ENCODE assay signal across 15 cellular contexts in the genomic region with DNA sequence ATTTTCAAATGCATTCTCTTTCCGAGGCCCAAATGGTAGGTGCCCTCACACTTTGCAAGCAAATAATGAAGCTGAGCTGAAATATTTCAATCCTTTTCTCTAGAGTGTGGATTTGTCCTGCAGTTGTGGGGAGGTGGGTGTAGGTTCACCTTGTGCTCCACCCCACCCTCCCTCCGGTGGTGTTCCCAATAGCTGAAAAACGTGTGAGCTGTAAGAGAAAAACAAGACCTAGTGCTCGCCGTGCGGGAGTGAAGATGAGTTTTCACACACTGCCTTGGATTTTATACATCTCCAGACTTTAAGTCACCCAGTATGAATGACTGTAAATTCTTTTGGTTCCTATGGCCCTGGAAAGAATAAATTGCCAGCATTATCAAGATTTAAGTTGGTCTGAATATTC. TPM values are rescaled to one million over a fixed set of nuclear protein-coding genes. Genes with fewer than 3 reads are reported as not detected.
DNase-seq lines count a peak whose midpoint lies in the region; ATAC-seq, FAIRE-seq and TF ChIP-seq lines count a peak whose summit lies in the region.
"Had no signal": no experiment of that assay in that cellular context is flagged by ENCODE, and none has a peak within 500 bp of the region (broad histone marks: within the 10 kb centered on the region; RNA-seq: fewer than 3 reads in every experiment).

No MANE protein-coding gene starts in this region.

- H3K27me3 Mint-ChIP-seq in astrocyte (ENCODE audit: low read depth, unreplicated experiment), result peaks cover 7% of the 10 kb centered on the region

- H3K18ac ChIP-seq in mesenchymal stem cell (ENCODE audit: low read depth in 1 of 2, low read length in 2 of 2), result no peak overlapping the region

- H3K27ac Mint-ChIP-seq in astrocyte (ENCODE audit: unreplicated experiment), result peak overlapping the region; percentile 79
- H3K27ac Mint-ChIP-seq: activated T-cell treated with anti-CD3 and anti-CD28 coated beads, Interleukin-2, amount 50 U/mL, for 72 hours; CD14-positive monocyte had no signal

- no peaks in the 10 kb centered on the region for H3K36me3 Mint-ChIP-seq in astrocyte (ENCODE audit: low read depth, unreplicated experiment)

- H3K27me3 ChIP-seq in HUES48 (ENCODE audit: control insufficient read depth, insufficient read depth, low read length) (peaks cover 5% of the 10 kb centered on the region; the same call in 1 of the 2 replicates), astrocyte (ENCODE audit: insufficient read depth, low read length) (no peaks in the 10 kb centered on the region), mesenchymal stem cell (ENCODE audit: control insufficient read depth in 1 of 2, insufficient read depth in 1 of 2, low read length in 2 of 2) (peaks cover 0 to 55% of the 10 kb centered on the region in 2 experiments)

- peaks cover 14% of the 10 kb centered on the region; the same call in 1 of the 2 replicates for H3K4me1 ChIP-seq in HUES48 (ENCODE audit: control insufficient read depth, insufficient read depth, low read length)
- no peaks in the 10 kb centered on the region for H3K4me1 ChIP-seq in astrocyte (ENCODE audit: insufficient read depth, low read length)
- H3K4me1 ChIP-seq in mesenchymal stem cell (ENCODE audit: control insufficient read depth, insufficient read depth, low read depth, low read length), result peaks cover 16% of the 10 kb centered on the region

- H3K9me3 ChIP-seq in HUES48 (ENCODE audit: control insufficient read depth, insufficient read depth, low read length) (no peaks in the 10 kb centered on the region), astrocyte (ENCODE audit: insufficient read depth, low read depth, low read length) (no peaks in the 10 kb centered on the region), mesenchymal stem cell (ENCODE audit: control insufficient read depth, low read length) (no peaks in the 10 kb centered on the region)

- H3K9me3 Mint-ChIP-seq in astrocyte (ENCODE audit: unreplicated experiment), result peaks cover 2% of the 10 kb centered on the region
- H3K9me3 Mint-ChIP-seq: activated T-cell treated with anti-CD3 and anti-CD28 coated beads, Interleukin-2, amount 50 U/mL, for 72 hours had no signal

- peaks cover 28% of the 10 kb centered on the region for H3K79me2 ChIP-seq in astrocyte (ENCODE audit: insufficient read depth, low read length)

- H3K9ac ChIP-seq in HUES48 (ENCODE audit: low read depth, low read length), result peak overlapping the region; percentile 85; the same call in 1 of the 2 replicates
- peak overlapping the region; percentile 96 for H3K9ac ChIP-seq in astrocyte (ENCODE audit: low read length)
- H3K9ac ChIP-seq in mesenchymal stem cell (ENCODE audit: low read length), result no peak overlapping the region

- CTCF ChIA-PET in AG04449 (lab: Yijun Ruan, JAX), result interaction anchor here (4.8 kb wide), 1 partner anchor 226 kb away, joined by 37 read pairs; no protein-coding TSS in a partner anchor

- H2BK120ac ChIP-seq in mesenchymal stem cell (ENCODE audit: low read depth, low read length), result no peak overlapping the region

- H2BK15ac ChIP-seq in mesenchymal stem cell (ENCODE audit: low read depth, poor library complexity, severe bottlenecking), result no peak overlapping the region

- WGBS in mesenchymal stem cell, result 15% methylated on average over 4 of the region's 6 CpGs

- H3K36me3 ChIP-seq in HUES48 (ENCODE audit: control insufficient read depth, insufficient read depth, low read length), result no peaks in the 10 kb centered on the region
- no peaks in the 10 kb centered on the region for H3K36me3 ChIP-seq in astrocyte (ENCODE audit: insufficient read depth, low read length)
- no peaks in the 10 kb centered on the region for H3K36me3 ChIP-seq in mesenchymal stem cell (ENCODE audit: control insufficient read depth in 1 of 2, insufficient read depth in 2 of 2, low read depth in 1 of 2, low read length in 2 of 2)
- H3K36me3 ChIP-seq: SJSA1 had no signal

- H3K4me3 ChIP-seq in AG04449 (ENCODE audit: low read depth, low read length), result peak overlapping the region; percentile 80
- peak overlapping the region; percentile 90 for H3K4me3 ChIP-seq in HUES48 (ENCODE audit: low read depth, low read length)
- H3K4me3 ChIP-seq in astrocyte (ENCODE audit: insufficient read depth, low read depth, low read length), result peak overlapping the region; percentile 98
- no peak overlapping the region for H3K4me3 ChIP-seq in mesenchymal stem cell (ENCODE audit: insufficient read depth in 1 of 2, low read depth in 1 of 2, low read length in 2 of 2)
- H3K4me3 ChIP-seq: SJSA1 had no signal

- no peak overlapping the region for H2AK5ac ChIP-seq in mesenchymal stem cell (ENCODE audit: low read length, severe bottlenecking)

- H3K27ac ChIP-seq in HUES48 (ENCODE audit: low read depth, low read length) (peak overlapping the region; percentile 96), astrocyte (ENCODE audit: low read depth, low read length) (peak overlapping the region; percentile 90), mesenchymal stem cell (ENCODE audit: low read length, poor library complexity, severe bottlenecking) (no peak overlapping the region)
- H3K27ac ChIP-seq: HL-60, SJSA1 had no signal

- peak overlapping the region; percentile 98 for H3K4me2 ChIP-seq in astrocyte (ENCODE audit: low read length)
- peak overlapping the region; percentile 74 for H3K4me2 ChIP-seq in mesenchymal stem cell (ENCODE audit: low read length, poor library complexity, severe bottlenecking)

- H4K20me1 ChIP-seq in astrocyte (ENCODE audit: insufficient read depth, low read length), result peaks cover 26% of the 10 kb centered on the region

- no peak overlapping the region for H2BK12ac ChIP-seq in mesenchymal stem cell (ENCODE audit: low read length in 2 of 2)

- no peak for DNase-seq in AG04449 (ENCODE audit: low read depth, low spot score)
- peak; percentile 34 for DNase-seq in astrocyte (ENCODE audit: low read depth)
- no peak for DNase-seq in mesenchymal stem cell
- DNase-seq in NCI-H526 (lab: John Stamatoyannopoulos, UW), result no peak
- no peak for DNase-seq in NCI-H526 treated with DMSO at 0.1 percent for 48 hours (lab: John Stamatoyannopoulos, UW)
- DNase-seq: activated T-cell treated with anti-CD3 and anti-CD28 coated beads, Interleukin-2, amount 50 U/mL, for 72 hours; erythroblast; NCI-H748 treated with DMSO at 0.1 percent for 48 hours had no signal

- peaks cover 7% of the 10 kb centered on the region for H3K4me1 Mint-ChIP-seq in astrocyte (ENCODE audit: low read depth, unreplicated experiment)

- no peak overlapping the region for H3K14ac ChIP-seq in mesenchymal stem cell (ENCODE audit: low read length in 2 of 2)

- no peak overlapping the region for H4K8ac ChIP-seq in mesenchymal stem cell (ENCODE audit: low read length)

- no peak overlapping the region for H3K23ac ChIP-seq in mesenchymal stem cell (ENCODE audit: low read length in 2 of 2)

- H3K79me1 ChIP-seq in mesenchymal stem cell (replicated peaks; ENCODE audit: low read length, poor library complexity, severe bottlenecking), result peaks cover 4% of the 10 kb centered on the region

- H3K4ac ChIP-seq in mesenchymal stem cell (ENCODE audit: low read depth in 1 of 2, low read length in 2 of 2), result no peak overlapping the region

- peak overlapping the region; percentile 92 for H3K4me3 Mint-ChIP-seq in astrocyte (ENCODE audit: unreplicated experiment)

- ATAC-seq in GM21619 (IDR thresholded peaks at IDR 0.05; ENCODE audit: unreplicated experiment), result no peak
- no peak for ATAC-seq in GM21825 (IDR thresholded peaks at IDR 0.05; ENCODE audit: unreplicated experiment)
- ATAC-seq: activated T-cell treated with anti-CD3 and anti-CD28 coated beads, Interleukin-2, amount 50 U/mL, for 72 hours had no signal

- TF ChIP-seq CTCF in AG04449 (IDR thresholded peaks at IDR 0.05; ENCODE audit: insufficient read depth, low read length, missing control alignments) (no peak), astrocyte (IDR thresholded peaks at IDR 0.05; ENCODE audit: insufficient read depth, low read depth, low read length) (no peak)

- no peak overlapping the region for H4K91ac ChIP-seq in mesenchymal stem cell (ENCODE audit: low read length)

- H2BK5ac ChIP-seq in mesenchymal stem cell (ENCODE audit: low read depth, low read length, poor library complexity, severe bottlenecking), result no peak overlapping the region

- POLR2A ChIA-PET in AG04449 (lab: Yijun Ruan, JAX), result no interaction called here

- FAIRE-seq in astrocyte (lab: Jason Lieb, UNC), result peak; percentile 20
- FAIRE-seq: bronchial epithelial cell had no signal

- H2AFZ ChIP-seq in astrocyte (ENCODE audit: low read depth, low read length), result peak overlapping the region; percentile 79
- H2AFZ ChIP-seq in mesenchymal stem cell (ENCODE audit: low read depth, low read length), result no peak overlapping the region

RNA-seq across cellular contexts. Expression of gene SOX11, which starts 2.0 kb away (rescaled TPM):
- total RNA-seq in astrocyte, result 15.1 and 19.2 TPM in 2 replicates
- polyA plus RNA-seq in mesenchymal stem cell (2013, experiment 1 of 2), result 4.6 TPM
- polyA plus RNA-seq in mesenchymal stem cell (2013, experiment 2 of 2), result 4.4 TPM
- total RNA-seq: activated T-cell treated with anti-CD3 and anti-CD28 coated beads, Interleukin-2, amount 50 U/mL, for 72 hours; bronchial epithelial cell had no signal
- polyA plus RNA-seq: CD14-positive monocyte had no signal

Comparison
In these comparisons a context has a peak if more than half of its experiments do, and no peak if none do; other contexts are left out.
1. H3K4me3 ChIP-seq: peak in AG04449 (single experiment), HUES48 (single experiment) and astrocyte (single experiment); none in mesenchymal stem cell (0 of 2).